Comparison of ENCODE assay signal across 1 cellular context in genomic region chr20:49882171-49882970, GRCh38.
TF ChIP-seq lines count a peak whose summit lies in the region.

No MANE protein-coding gene starts in this region.

TF ChIP-seq in K562, 482 proteins besides CTCF, POLR2A, EP300 and RAD21:
- TF ChIP-seq LCOR (CRISPR knock-in tag; IDR thresholded peaks at IDR 0.05): no peak
- TF ChIP-seq POLR2G (IDR thresholded peaks at IDR 0.05; ENCODE audit: low read depth, low read length): peak; percentile 18; the same call in 1 of the 2 replicates
- TF ChIP-seq HMG20B (CRISPR knock-in tag; IDR thresholded peaks at IDR 0.05): no peak
- TF ChIP-seq PPARD (CRISPR knock-in tag; IDR thresholded peaks at IDR 0.05): no peak
